8 cellular contexts compared by ENCODE assay signal in the genomic region with DNA sequence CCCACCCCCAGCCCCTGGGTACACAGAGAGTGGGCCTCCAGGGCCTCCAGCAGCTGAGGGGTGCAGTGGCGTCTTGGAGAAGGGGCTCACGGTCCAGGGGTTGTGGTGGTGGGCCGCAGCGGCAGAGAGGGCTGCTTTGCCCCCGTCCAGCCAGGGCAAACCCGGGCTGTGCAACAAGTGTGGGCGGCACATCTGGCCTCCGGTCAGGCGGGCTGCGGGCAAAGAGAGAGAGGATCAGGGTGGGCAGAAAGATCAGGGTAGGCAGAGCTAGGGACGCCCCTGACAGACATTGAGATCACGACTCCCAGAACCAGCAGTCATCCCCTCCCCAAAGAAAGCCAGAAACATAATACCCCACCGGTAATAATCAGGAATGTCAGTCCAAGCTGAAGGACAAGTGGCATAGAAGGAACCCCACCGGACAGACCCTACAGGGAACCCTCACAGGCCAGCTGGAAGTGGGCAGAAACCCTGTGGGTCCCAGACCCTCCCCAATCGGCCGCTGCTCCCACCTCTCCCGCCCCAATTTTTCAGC. TPM values are rescaled to one million over a fixed set of nuclear protein-coding genes. Genes with fewer than 3 reads are reported as not detected.
DNase-seq lines count a peak whose midpoint lies in the region; ATAC-seq and TF ChIP-seq lines count a peak whose summit lies in the region.

No MANE protein-coding gene starts in this region.

- peak overlapping the region; percentile 64 for H3K4me3 Mint-ChIP-seq in activated CD8-positive, alpha-beta memory T cell treated with anti-CD3 and anti-CD28 coated beads, Interleukin-2, amount 10 ng/mL, durations not matched to agents 7 days and 5 days
- peak overlapping the region; percentile 75 for H3K4me3 Mint-ChIP-seq in activated naive CD8-positive, alpha-beta T cell treated with anti-CD3 and anti-CD28 coated beads, Interleukin-2, amount 50 U/mL, for 24 hours

- H3K4me3 ChIP-seq in left lung (peak overlapping the region; percentile 41 to 59), subcutaneous abdominal adipose tissue (ENCODE audit: low read depth in 1 of 5, low read length in 5 of 5) (peak overlapping the region in 4 of 5 donors; percentile 68 to 80 (median 73))

- peaks cover 34 to 60% of the 10 kb centered on the region in 2 donors for H3K4me1 ChIP-seq in left lung
- H3K4me1 ChIP-seq in subcutaneous abdominal adipose tissue (ENCODE audit: control insufficient read depth in 5 of 5, insufficient read depth in 5 of 5, low read length in 5 of 5): peaks cover 2 to 92% (median 77%) of the 10 kb centered on the region in 5 donors

- CTCF ChIA-PET in activated CD8-positive, alpha-beta memory T cell treated with anti-CD3 and anti-CD28 coated beads, Interleukin-2, amount 10 ng/mL, durations not matched to agents 7 days and 5 days (lab: Charles Lee): no interaction called here

- H3K27ac ChIP-seq in left lung (peak overlapping the region in 1 of 2 donors; percentile 83), subcutaneous abdominal adipose tissue (ENCODE audit: low read depth, low read length) (peak overlapping the region; percentile 81)

- no peak for TF ChIP-seq CTCF in left lung (IDR thresholded peaks at IDR 0.05)

- no peaks in the 10 kb centered on the region for H3K9me3 Mint-ChIP-seq in activated CD8-positive, alpha-beta memory T cell treated with anti-CD3 and anti-CD28 coated beads, Interleukin-2, amount 10 ng/mL, durations not matched to agents 7 days and 5 days (ENCODE audit: low read depth)
- no peaks in the 10 kb centered on the region for H3K9me3 Mint-ChIP-seq in activated naive CD8-positive, alpha-beta T cell treated with anti-CD3 and anti-CD28 coated beads, Interleukin-2, amount 50 U/mL, for 24 hours

- no peaks in the 10 kb centered on the region for H3K36me3 ChIP-seq in left lung
- no peaks in the 10 kb centered on the region for H3K36me3 ChIP-seq in subcutaneous abdominal adipose tissue (ENCODE audit: control insufficient read depth in 5 of 5, insufficient read depth in 5 of 5, low read length in 5 of 5)

- no peak overlapping the region for H3K27ac Mint-ChIP-seq in activated CD8-positive, alpha-beta memory T cell treated with anti-CD3 and anti-CD28 coated beads, Interleukin-2, amount 10 ng/mL, durations not matched to agents 7 days and 5 days
- H3K27ac Mint-ChIP-seq in activated naive CD8-positive, alpha-beta T cell treated with anti-CD3 and anti-CD28 coated beads, Interleukin-2, amount 50 U/mL, for 24 hours: no peak overlapping the region

- intact Hi-C loops in left lung (cut with DNase I): no loop called here

- ATAC-seq in activated CD8-positive, alpha-beta memory T cell treated with anti-CD3 and anti-CD28 coated beads, Interleukin-2, amount 10 ng/mL, durations not matched to agents 7 days and 5 days: no peak
- no peak for ATAC-seq in activated naive CD8-positive, alpha-beta T cell treated with anti-CD3 and anti-CD28 coated beads, Interleukin-2, amount 50 U/mL, for 24 hours
- ATAC-seq in left lung: no peak
- ATAC-seq in esophagus mucosa: no peak

- H3K27me3 ChIP-seq in left lung: peaks cover 95 to 100% of the 10 kb centered on the region in 2 donors
- peaks cover 71 to 91% (median 76%) of the 10 kb centered on the region in 5 donors for H3K27me3 ChIP-seq in subcutaneous abdominal adipose tissue (ENCODE audit: control insufficient read depth in 5 of 5, insufficient read depth in 4 of 5, low read length in 5 of 5)

- peaks cover 82% of the 10 kb centered on the region for H3K27me3 Mint-ChIP-seq in activated CD8-positive, alpha-beta memory T cell treated with anti-CD3 and anti-CD28 coated beads, Interleukin-2, amount 10 ng/mL, durations not matched to agents 7 days and 5 days
- peaks cover 81% of the 10 kb centered on the region for H3K27me3 Mint-ChIP-seq in activated naive CD8-positive, alpha-beta T cell treated with anti-CD3 and anti-CD28 coated beads, Interleukin-2, amount 50 U/mL, for 24 hours

- H3K9me3 ChIP-seq in left lung (no peaks in the 10 kb centered on the region), subcutaneous abdominal adipose tissue (ENCODE audit: control insufficient read depth in 5 of 5, low read length in 5 of 5) (no peaks in the 10 kb centered on the region)

- H3K36me3 Mint-ChIP-seq in activated CD8-positive, alpha-beta memory T cell treated with anti-CD3 and anti-CD28 coated beads, Interleukin-2, amount 10 ng/mL, durations not matched to agents 7 days and 5 days: no peaks in the 10 kb centered on the region
- no peaks in the 10 kb centered on the region for H3K36me3 Mint-ChIP-seq in activated naive CD8-positive, alpha-beta T cell treated with anti-CD3 and anti-CD28 coated beads, Interleukin-2, amount 50 U/mL, for 24 hours (ENCODE audit: low read depth)

- no peak for DNase-seq in activated CD8-positive, alpha-beta memory T cell treated with anti-CD3 and anti-CD28 coated beads, Interleukin-2, amount 10 ng/mL, durations not matched to agents 7 days and 5 days
- no peak for DNase-seq in activated CD8-positive, alpha-beta memory T cell treated with anti-CD3 and anti-CD28 coated beads, Interleukin-2, amount 50 U/mL, for 48 hours
- no peak for DNase-seq in activated naive CD8-positive, alpha-beta T cell treated with anti-CD3 and anti-CD28 coated beads, Interleukin-2, amount 50 U/mL, for 24 hours
- DNase-seq in left lung (peak in 1 of 2 donors; percentile 46), foreskin melanocyte (no peak)
- DNase-seq in stimulated activated CD4-positive, alpha-beta T cell treated with anti-CD3 and anti-CD28 coated beads, Interleukin-2, amount 100 ng/mL, for 48 hours: no peak

- H3K9ac ChIP-seq in subcutaneous abdominal adipose tissue (ENCODE audit: low read length in 5 of 5): peak overlapping the region in 2 of 5 donors; percentile 53 to 55

- H3K4me1 Mint-ChIP-seq in activated CD8-positive, alpha-beta memory T cell treated with anti-CD3 and anti-CD28 coated beads, Interleukin-2, amount 10 ng/mL, durations not matched to agents 7 days and 5 days: peaks cover 23% of the 10 kb centered on the region
- H3K4me1 Mint-ChIP-seq in activated naive CD8-positive, alpha-beta T cell treated with anti-CD3 and anti-CD28 coated beads, Interleukin-2, amount 50 U/mL, for 24 hours: peaks cover 33% of the 10 kb centered on the region

RNA-seq across cellular contexts. Expression of gene GATA2, which starts 6.8 kb away (rescaled TPM):
- under 1 TPM in 1 of 2 experiments, not detected in 1; 0.28 TPM for total RNA-seq in activated CD8-positive, alpha-beta memory T cell treated with anti-CD3 and anti-CD28 coated beads, Interleukin-2, amount 10 ng/mL, durations not matched to agents 7 days and 5 days
- 10 to 100 TPM; 16.5 to 43.0 TPM for total RNA-seq in left lung
- 1.1 TPM for total RNA-seq in esophagus mucosa

RNA-seq across cellular contexts. Expression of gene DNAJB8, which starts 19.5 kb away (rescaled TPM):
- total RNA-seq in activated CD8-positive, alpha-beta memory T cell treated with anti-CD3 and anti-CD28 coated beads, Interleukin-2, amount 10 ng/mL, durations not matched to agents 7 days and 5 days: not detected
- total RNA-seq in left lung: not detected
- total RNA-seq in esophagus mucosa: not detected
